ENCODE assay signal across 3 cellular contexts in the genomic region with DNA sequence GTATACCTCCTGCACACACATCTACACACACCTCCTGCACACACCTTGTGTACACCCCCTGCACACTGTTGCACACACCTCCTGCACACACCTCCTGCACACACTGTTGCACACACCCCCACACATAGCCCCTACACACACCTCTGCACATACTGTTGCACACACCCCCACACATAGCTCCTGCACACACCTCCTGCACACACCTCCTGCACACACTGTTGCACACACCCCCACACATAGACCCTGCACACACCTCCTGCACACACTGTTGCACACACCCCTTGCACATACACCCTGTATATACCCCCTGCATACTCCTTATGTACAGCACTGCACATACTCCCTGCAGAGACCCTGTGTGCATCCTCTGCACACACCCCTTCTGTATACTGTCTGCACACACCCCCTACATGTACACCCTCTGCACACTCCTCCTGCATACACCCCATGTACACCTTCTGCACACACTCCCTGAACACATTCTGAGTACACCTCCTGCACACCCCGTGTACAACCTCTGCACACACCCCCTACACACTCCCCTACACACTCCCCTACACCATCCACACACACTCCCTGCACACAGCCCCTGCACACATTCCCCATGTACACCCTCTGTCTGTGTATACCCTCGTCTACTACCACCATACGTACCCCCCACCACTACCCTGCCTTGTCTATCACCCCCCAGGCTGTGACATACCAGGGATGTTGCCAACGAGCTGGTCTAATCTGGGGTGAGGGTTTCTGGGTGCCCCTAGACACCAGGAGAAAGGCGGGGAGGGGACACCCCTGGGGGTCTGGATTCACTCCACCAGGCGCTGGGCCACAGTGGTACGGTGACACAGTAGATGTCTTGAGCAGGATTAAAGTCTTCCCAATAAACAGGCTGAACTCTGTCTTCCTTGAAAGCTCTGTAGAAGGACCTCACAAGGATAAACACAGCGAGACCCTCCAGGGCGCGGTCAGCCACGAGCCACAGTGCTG.
TF ChIP-seq lines count a peak whose summit lies in the region.

No MANE protein-coding gene starts in this region.

TF ChIP-seq in HCT116, 20 proteins besides CTCF, POLR2A, EP300 and RAD21 (continued from another document):
- TF ChIP-seq EZH2phosphoT487 (IDR thresholded peaks at IDR 0.05; ENCODE audit: borderline replicate concordance) (no peak), SIN3A (IDR thresholded peaks at IDR 0.05; ENCODE audit: low read depth) (no peak), FOSL1 (IDR thresholded peaks at IDR 0.05; ENCODE audit: low read depth) (no peak), ZNF274 (IDR thresholded peaks at IDR 0.05; ENCODE audit: low read depth, low read length) (no peak), ELF1 (IDR thresholded peaks at IDR 0.05; ENCODE audit: borderline replicate concordance, low read depth) (no peak), JUND (IDR thresholded peaks at IDR 0.05) (no peak), EZH2 (IDR thresholded peaks at IDR 0.05) (no peak), ZFX (IDR thresholded peaks at IDR 0.05) (no peak), CBX3 (IDR thresholded peaks at IDR 0.05; ENCODE audit: low read depth) (no peak)
- TF ChIP-seq, protein P1, sequence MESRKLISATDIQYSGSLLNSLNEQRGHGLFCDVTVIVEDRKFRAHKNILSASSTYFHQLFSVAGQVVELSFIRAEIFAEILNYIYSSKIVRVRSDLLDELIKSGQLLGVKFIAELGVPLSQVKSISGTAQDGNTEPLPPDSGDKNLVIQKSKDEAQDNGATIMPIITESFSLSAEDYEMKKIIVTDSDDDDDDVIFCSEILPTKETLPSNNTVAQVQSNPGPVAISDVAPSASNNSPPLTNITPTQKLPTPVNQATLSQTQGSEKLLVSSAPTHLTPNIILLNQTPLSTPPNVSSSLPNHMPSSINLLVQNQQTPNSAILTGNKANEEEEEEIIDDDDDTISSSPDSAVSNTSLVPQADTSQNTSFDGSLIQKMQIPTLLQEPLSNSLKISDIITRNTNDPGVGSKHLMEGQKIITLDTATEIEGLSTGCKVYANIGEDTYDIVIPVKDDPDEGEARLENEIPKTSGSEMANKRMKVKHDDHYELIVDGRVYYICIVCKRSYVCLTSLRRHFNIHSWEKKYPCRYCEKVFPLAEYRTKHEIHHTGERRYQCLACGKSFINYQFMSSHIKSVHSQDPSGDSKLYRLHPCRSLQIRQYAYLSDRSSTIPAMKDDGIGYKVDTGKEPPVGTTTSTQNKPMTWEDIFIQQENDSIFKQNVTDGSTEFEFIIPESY (IDR thresholded peaks at IDR 0.05; ENCODE audit: extremely low read depth, insufficient replicate concordance, low read length): no peak
- TF ChIP-seq, protein P2, sequence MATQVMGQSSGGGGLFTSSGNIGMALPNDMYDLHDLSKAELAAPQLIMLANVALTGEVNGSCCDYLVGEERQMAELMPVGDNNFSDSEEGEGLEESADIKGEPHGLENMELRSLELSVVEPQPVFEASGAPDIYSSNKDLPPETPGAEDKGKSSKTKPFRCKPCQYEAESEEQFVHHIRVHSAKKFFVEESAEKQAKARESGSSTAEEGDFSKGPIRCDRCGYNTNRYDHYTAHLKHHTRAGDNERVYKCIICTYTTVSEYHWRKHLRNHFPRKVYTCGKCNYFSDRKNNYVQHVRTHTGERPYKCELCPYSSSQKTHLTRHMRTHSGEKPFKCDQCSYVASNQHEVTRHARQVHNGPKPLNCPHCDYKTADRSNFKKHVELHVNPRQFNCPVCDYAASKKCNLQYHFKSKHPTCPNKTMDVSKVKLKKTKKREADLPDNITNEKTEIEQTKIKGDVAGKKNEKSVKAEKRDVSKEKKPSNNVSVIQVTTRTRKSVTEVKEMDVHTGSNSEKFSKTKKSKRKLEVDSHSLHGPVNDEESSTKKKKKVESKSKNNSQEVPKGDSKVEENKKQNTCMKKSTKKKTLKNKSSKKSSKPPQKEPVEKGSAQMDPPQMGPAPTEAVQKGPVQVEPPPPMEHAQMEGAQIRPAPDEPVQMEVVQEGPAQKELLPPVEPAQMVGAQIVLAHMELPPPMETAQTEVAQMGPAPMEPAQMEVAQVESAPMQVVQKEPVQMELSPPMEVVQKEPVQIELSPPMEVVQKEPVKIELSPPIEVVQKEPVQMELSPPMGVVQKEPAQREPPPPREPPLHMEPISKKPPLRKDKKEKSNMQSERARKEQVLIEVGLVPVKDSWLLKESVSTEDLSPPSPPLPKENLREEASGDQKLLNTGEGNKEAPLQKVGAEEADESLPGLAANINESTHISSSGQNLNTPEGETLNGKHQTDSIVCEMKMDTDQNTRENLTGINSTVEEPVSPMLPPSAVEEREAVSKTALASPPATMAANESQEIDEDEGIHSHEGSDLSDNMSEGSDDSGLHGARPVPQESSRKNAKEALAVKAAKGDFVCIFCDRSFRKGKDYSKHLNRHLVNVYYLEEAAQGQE (IDR thresholded peaks at IDR 0.05; ENCODE audit: low read depth): no peak
- TF ChIP-seq, protein P3, sequence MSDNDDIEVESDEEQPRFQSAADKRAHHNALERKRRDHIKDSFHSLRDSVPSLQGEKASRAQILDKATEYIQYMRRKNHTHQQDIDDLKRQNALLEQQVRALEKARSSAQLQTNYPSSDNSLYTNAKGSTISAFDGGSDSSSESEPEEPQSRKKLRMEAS (IDR thresholded peaks at IDR 0.05): no peak
TF ChIP-seq in HCT116: peak in this region for 0.

TF ChIP-seq in WTC11, 78 proteins besides CTCF, POLR2A, EP300 and RAD21 (continued from another document):
- TF ChIP-seq, protein P4, sequence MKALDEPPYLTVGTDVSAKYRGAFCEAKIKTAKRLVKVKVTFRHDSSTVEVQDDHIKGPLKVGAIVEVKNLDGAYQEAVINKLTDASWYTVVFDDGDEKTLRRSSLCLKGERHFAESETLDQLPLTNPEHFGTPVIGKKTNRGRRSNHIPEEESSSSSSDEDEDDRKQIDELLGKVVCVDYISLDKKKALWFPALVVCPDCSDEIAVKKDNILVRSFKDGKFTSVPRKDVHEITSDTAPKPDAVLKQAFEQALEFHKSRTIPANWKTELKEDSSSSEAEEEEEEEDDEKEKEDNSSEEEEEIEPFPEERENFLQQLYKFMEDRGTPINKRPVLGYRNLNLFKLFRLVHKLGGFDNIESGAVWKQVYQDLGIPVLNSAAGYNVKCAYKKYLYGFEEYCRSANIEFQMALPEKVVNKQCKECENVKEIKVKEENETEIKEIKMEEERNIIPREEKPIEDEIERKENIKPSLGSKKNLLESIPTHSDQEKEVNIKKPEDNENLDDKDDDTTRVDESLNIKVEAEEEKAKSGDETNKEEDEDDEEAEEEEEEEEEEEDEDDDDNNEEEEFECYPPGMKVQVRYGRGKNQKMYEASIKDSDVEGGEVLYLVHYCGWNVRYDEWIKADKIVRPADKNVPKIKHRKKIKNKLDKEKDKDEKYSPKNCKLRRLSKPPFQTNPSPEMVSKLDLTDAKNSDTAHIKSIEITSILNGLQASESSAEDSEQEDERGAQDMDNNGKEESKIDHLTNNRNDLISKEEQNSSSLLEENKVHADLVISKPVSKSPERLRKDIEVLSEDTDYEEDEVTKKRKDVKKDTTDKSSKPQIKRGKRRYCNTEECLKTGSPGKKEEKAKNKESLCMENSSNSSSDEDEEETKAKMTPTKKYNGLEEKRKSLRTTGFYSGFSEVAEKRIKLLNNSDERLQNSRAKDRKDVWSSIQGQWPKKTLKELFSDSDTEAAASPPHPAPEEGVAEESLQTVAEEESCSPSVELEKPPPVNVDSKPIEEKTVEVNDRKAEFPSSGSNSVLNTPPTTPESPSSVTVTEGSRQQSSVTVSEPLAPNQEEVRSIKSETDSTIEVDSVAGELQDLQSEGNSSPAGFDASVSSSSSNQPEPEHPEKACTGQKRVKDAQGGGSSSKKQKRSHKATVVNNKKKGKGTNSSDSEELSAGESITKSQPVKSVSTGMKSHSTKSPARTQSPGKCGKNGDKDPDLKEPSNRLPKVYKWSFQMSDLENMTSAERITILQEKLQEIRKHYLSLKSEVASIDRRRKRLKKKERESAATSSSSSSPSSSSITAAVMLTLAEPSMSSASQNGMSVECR (CRISPR knock-in tag; IDR thresholded peaks at IDR 0.05; ENCODE audit: borderline replicate concordance): no peak

TF ChIP-seq in HEK293T, 16 proteins besides CTCF, POLR2A, EP300 and RAD21 (continued from another document):
- TF ChIP-seq, protein P5, sequence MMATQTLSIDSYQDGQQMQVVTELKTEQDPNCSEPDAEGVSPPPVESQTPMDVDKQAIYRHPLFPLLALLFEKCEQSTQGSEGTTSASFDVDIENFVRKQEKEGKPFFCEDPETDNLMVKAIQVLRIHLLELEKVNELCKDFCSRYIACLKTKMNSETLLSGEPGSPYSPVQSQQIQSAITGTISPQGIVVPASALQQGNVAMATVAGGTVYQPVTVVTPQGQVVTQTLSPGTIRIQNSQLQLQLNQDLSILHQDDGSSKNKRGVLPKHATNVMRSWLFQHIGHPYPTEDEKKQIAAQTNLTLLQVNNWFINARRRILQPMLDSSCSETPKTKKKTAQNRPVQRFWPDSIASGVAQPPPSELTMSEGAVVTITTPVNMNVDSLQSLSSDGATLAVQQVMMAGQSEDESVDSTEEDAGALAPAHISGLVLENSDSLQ (IDR thresholded peaks at IDR 0.05): no peak
- TF ChIP-seq HDGF (IDR thresholded peaks at IDR 0.05; ENCODE audit: borderline replicate concordance): no peak
- no peak for TF ChIP-seq FOXM1 (IDR thresholded peaks at IDR 0.05; ENCODE audit: borderline replicate concordance)
- no peak for TF ChIP-seq ZNF384 (IDR thresholded peaks at IDR 0.05)
- TF ChIP-seq SP1 (IDR thresholded peaks at IDR 0.05): no peak
- no peak for TF ChIP-seq NFRKB (IDR thresholded peaks at IDR 0.05)
- TF ChIP-seq FOXA1 (IDR thresholded peaks at IDR 0.05): no peak
- no peak for TF ChIP-seq FOXK2 (IDR thresholded peaks at IDR 0.05)
- TF ChIP-seq CTBP1 (IDR thresholded peaks at IDR 0.05; ENCODE audit: borderline replicate concordance): no peak
- no peak for TF ChIP-seq SUZ12 (IDR thresholded peaks at IDR 0.05)
- TF ChIP-seq ELF4 (IDR thresholded peaks at IDR 0.05): no peak
- TF ChIP-seq L3MBTL2 (conservative IDR thresholded peaks at IDR 0.05): no peak
